Comparison of ENCODE assay signal across 1 cellular context in genomic region chr19:43422000-43422688, GRCh38.
TF ChIP-seq lines count a peak whose summit lies in the region.

No MANE protein-coding gene starts in this region.

TF ChIP-seq in HEK293, 187 proteins besides CTCF, POLR2A, EP300 and RAD21 (continued from another document):
- TF ChIP-seq PRDM2 (tag by site-specific recombination; IDR thresholded peaks at IDR 0.05; ENCODE audit: borderline replicate concordance), result no peak
- no peak for TF ChIP-seq ZNF221 (tag by site-specific recombination; IDR thresholded peaks at IDR 0.05; ENCODE audit: borderline replicate concordance)
- TF ChIP-seq ZNF501 (tag by site-specific recombination; IDR thresholded peaks at IDR 0.05), result no peak
- TF ChIP-seq ZBTB44 (tag by site-specific recombination; IDR thresholded peaks at IDR 0.05), result no peak
- TF ChIP-seq TRIM28 (IDR thresholded peaks at IDR 0.05; ENCODE audit: borderline replicate concordance, low read length), result no peak
- no peak for TF ChIP-seq PRDM4 (tag by site-specific recombination; IDR thresholded peaks at IDR 0.05)
- TF ChIP-seq ZNF146 (tag by site-specific recombination; IDR thresholded peaks at IDR 0.05), result no peak
- no peak for TF ChIP-seq ZSCAN16 (tag by site-specific recombination; IDR thresholded peaks at IDR 0.05)
